Comparison of ENCODE assay signal across 8 cellular contexts in genomic region chr19:47779524-47780214, GRCh38. TPM values are rescaled to one million over a fixed set of nuclear protein-coding genes. Genes with fewer than 3 reads are reported as not detected.
DNase-seq lines count a peak whose midpoint lies in the region; ATAC-seq and FAIRE-seq lines count a peak whose summit lies in the region.

No MANE protein-coding gene starts in this region.

- intact Hi-C loops in aorta (cut with DNase I), result loop anchor here in 1 of 2 donors (10.0 kb wide), 1 partner anchor 65 kb away; the partner anchor contains the start of gene EHD2

- no peaks in the 10 kb centered on the region for H3K27me3 Mint-ChIP-seq in activated naive CD4-positive, alpha-beta T cell treated with anti-CD3 and anti-CD28 coated beads, Interleukin-2, amount 50 U/mL, for 24 hours

- FAIRE-seq in RCC 7860 (lab: Jason Lieb, UNC), result no peak

- ATAC-seq in aorta (ENCODE audit: low FRiP score), result peak; percentile 46
- ATAC-seq in HG03025 (IDR thresholded peaks at IDR 0.05; ENCODE audit: low FRiP score, unreplicated experiment), result no peak

- peak overlapping the region; percentile 94 for H3K4me3 Mint-ChIP-seq in activated naive CD4-positive, alpha-beta T cell treated with anti-CD3 and anti-CD28 coated beads, Interleukin-2, amount 50 U/mL, for 24 hours

- WGBS in aorta, 2 donors, result 10 to 14% methylated on average over 24 of the region's 24 CpGs

- peaks cover 0 to 1% of the 10 kb centered on the region in 2 donors for H3K27me3 ChIP-seq in aorta (ENCODE audit: control insufficient read depth in 1 of 2, insufficient read depth in 2 of 2, low read length in 1 of 2)

- peaks cover 2% of the 10 kb centered on the region for H3K36me3 Mint-ChIP-seq in activated naive CD4-positive, alpha-beta T cell treated with anti-CD3 and anti-CD28 coated beads, Interleukin-2, amount 50 U/mL, for 24 hours

- peaks cover 31% of the 10 kb centered on the region for H3K4me1 Mint-ChIP-seq in activated naive CD4-positive, alpha-beta T cell treated with anti-CD3 and anti-CD28 coated beads, Interleukin-2, amount 50 U/mL, for 24 hours

- H3K36me3 ChIP-seq in aorta (ENCODE audit: control insufficient read depth in 1 of 2, insufficient read depth in 2 of 2, low read length in 1 of 2), result peaks cover 0 to 5% of the 10 kb centered on the region in 2 donors

- H3K27ac Mint-ChIP-seq in activated naive CD4-positive, alpha-beta T cell treated with anti-CD3 and anti-CD28 coated beads, Interleukin-2, amount 50 U/mL, for 24 hours, result peak overlapping the region; percentile 65

- DNase-seq in activated naive CD4-positive, alpha-beta T cell treated with Interleukin-2 at 50 U/mL for 16 hours, result no peak
- peak; percentile 29 for DNase-seq in dermis blood vessel endothelial cell
- peak; percentile 50 for DNase-seq in mucosa of gallbladder (ENCODE audit: low spot score)
- peak; percentile 77 to 89 for DNase-seq in aorta
- DNase-seq in activated CD8-positive, alpha-beta memory T cell treated with anti-CD3 and anti-CD28 coated beads, Interleukin-2, amount 50 U/mL, for 48 hours, result no peak
- no peak for DNase-seq in RCC 7860 (ENCODE audit: low spot score)

- no peaks in the 10 kb centered on the region for H3K9me3 ChIP-seq in aorta (ENCODE audit: control insufficient read depth, low read length)

- H3K4me1 ChIP-seq in aorta (ENCODE audit: control insufficient read depth in 1 of 2, insufficient read depth in 2 of 2, low read length in 2 of 2), result peaks cover 0 to 2% of the 10 kb centered on the region in 2 donors

- no peaks in the 10 kb centered on the region for H3K9me3 Mint-ChIP-seq in activated naive CD4-positive, alpha-beta T cell treated with anti-CD3 and anti-CD28 coated beads, Interleukin-2, amount 50 U/mL, for 24 hours

- peak overlapping the region; percentile 71 to 95 for H3K4me3 ChIP-seq in aorta (ENCODE audit: low read length in 2 of 2)

- H3K27ac ChIP-seq in aorta (ENCODE audit: low read depth in 1 of 2, low read length in 2 of 2), result peak overlapping the region in 1 of 2 donors; percentile 41

RNA-seq across cellular contexts. Expression of gene SELENOW, which starts 1.2 kb away (rescaled TPM):
- total RNA-seq in dermis blood vessel endothelial cell (210 and 226 TPM in 2 replicates), mucosa of gallbladder (469 TPM), aorta (100 to 1,000 TPM; 319 to 453 TPM)
- polyA plus RNA-seq in aorta, result 1,000 to 10,000 TPM; 1,063 to 1,551 TPM

RNA-seq across cellular contexts. Expression of gene TPRX1, which starts 24.7 kb away (rescaled TPM):
- not detected in 2 replicates for total RNA-seq in dermis blood vessel endothelial cell
- not detected for total RNA-seq in mucosa of gallbladder
- not detected for total RNA-seq in aorta
- polyA plus RNA-seq in aorta, result not detected

RNA-seq across cellular contexts. Expression of gene NOP53, which starts 34.3 kb away (rescaled TPM):
- total RNA-seq in dermis blood vessel endothelial cell, result 68.3 and 105 TPM in 2 replicates
- 253 TPM for total RNA-seq in mucosa of gallbladder
- 100 to 1,000 TPM; 214 to 319 TPM for total RNA-seq in aorta
- 100 to 1,000 TPM; 446 to 680 TPM for polyA plus RNA-seq in aorta

RNA-seq across cellular contexts. Expression of gene CRX, which starts 42.1 kb away (rescaled TPM):
- total RNA-seq in dermis blood vessel endothelial cell (not detected in 2 replicates), mucosa of gallbladder (not detected), aorta (not detected)
- polyA plus RNA-seq in aorta, result under 1 TPM in 1 of 2 donors, not detected in 1; 0.25 TPM

Comparison
In these comparisons a context has a peak if more than half of its experiments do, and no peak if none do; other contexts are left out.
1. DNase-seq: peak in dermis blood vessel endothelial cell (single experiment), mucosa of gallbladder (single experiment) and aorta (2 of 2); none in activated naive CD4-positive, alpha-beta T cell treated with Interleukin-2 at 50 U/mL for 16 hours (single experiment), activated CD8-positive, alpha-beta memory T cell treated with anti-CD3 and anti-CD28 coated beads, Interleukin-2, amount 50 U/mL, for 48 hours (single experiment) and RCC 7860 (single experiment).